In the genomic region with DNA sequence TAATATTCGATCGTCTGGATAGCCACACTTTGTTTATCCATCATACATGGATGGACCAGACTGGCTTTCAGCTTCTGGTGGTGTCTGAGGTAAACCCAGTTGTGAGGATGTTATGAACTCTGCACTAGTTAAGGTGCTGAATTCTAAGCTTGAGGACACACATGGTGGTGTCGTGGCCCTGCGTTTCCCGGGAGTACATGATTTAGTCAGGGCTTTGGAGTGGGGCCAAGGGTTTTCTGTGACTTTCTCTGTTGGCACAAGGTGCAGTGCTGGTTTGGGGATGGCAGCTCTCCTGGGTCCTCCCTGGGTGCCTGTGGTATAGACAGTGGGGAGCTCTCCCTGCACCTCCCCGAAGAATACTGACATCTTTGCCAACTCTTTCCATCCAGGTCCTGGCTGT, we compare ENCODE assay signal across 1 cellular context.
TF ChIP-seq lines count a peak whose summit lies in the region.

No MANE protein-coding gene starts in this region.

TF ChIP-seq in IMR-90, 13 proteins besides CTCF, POLR2A, EP300 and RAD21 (continued from another document):
- TF ChIP-seq MAFK (IDR thresholded peaks at IDR 0.05; ENCODE audit: low read depth, low read length) = no peak
- TF ChIP-seq, protein P1, sequence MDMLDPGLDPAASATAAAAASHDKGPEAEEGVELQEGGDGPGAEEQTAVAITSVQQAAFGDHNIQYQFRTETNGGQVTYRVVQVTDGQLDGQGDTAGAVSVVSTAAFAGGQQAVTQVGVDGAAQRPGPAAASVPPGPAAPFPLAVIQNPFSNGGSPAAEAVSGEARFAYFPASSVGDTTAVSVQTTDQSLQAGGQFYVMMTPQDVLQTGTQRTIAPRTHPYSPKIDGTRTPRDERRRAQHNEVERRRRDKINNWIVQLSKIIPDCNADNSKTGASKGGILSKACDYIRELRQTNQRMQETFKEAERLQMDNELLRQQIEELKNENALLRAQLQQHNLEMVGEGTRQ (IDR thresholded peaks at IDR 0.05; ENCODE audit: low read depth, low read length) = no peak
- no peak for TF ChIP-seq FOS (IDR thresholded peaks at IDR 0.05; ENCODE audit: low read depth, low read length)
- no peak for TF ChIP-seq NFE2L2 (IDR thresholded peaks at IDR 0.05; ENCODE audit: low read depth, low read length)
